ENCODE assay signal across 24 cellular contexts in genomic region chr1:165911609-165912281, GRCh38.
A peak's percentile ranks its signal among the peaks of the same experiment; 100 is the strongest.
DNase-seq lines count a peak whose midpoint lies in the region; ATAC-seq and TF ChIP-seq lines count a peak whose summit lies in the region.
"Had no signal": no experiment of that assay in that cellular context is flagged by ENCODE, and none has a peak within 500 bp of the region (broad histone marks: within the 10 kb centered on the region; RNA-seq: fewer than 3 reads in every experiment).

No MANE protein-coding gene starts in this region.

- H3K36me3 ChIP-seq in duodenal mucosa (ENCODE audit: control insufficient read depth in 1 of 2, insufficient read depth in 2 of 2, low read length in 2 of 2): peaks cover 3 to 17% of the 10 kb centered on the region in 2 donors
- peaks cover 9% of the 10 kb centered on the region for H3K36me3 ChIP-seq in lower lobe of right lung
- peaks cover 20 to 32% (median 30%) of the 10 kb centered on the region in 4 donors for H3K36me3 ChIP-seq in stomach
- H3K36me3 ChIP-seq: thoracic aorta had no signal

- H3K4me3 Mint-ChIP-seq in HFFc6: no peak overlapping the region
- H3K4me3 Mint-ChIP-seq: brain; CD4-positive, alpha-beta T cell; stimulated activated effector memory CD8-positive, alpha-beta T cell treated with anti-CD3 and anti-CD28 coated beads, Interleukin-12 subunit alpha, Interleukin-12 subunit beta, amount 100 ng/mL, for 72 hours had no signal

- H3K27me3 ChIP-seq in duodenal mucosa (ENCODE audit: control insufficient read depth in 1 of 2, insufficient read depth in 2 of 2, low read length in 2 of 2) (no peaks in the 10 kb centered on the region), lower lobe of right lung (ENCODE audit: low read depth) (no peaks in the 10 kb centered on the region), stomach (no peaks in the 10 kb centered on the region)
- H3K27me3 ChIP-seq: SJCRH30 had no signal

- H3K27ac Mint-ChIP-seq in HFFc6: 0 out of 2 replicates have a peak overlapping the region, but pooled peaks have one; percentile 2
- H3K27ac Mint-ChIP-seq: CD4-positive, alpha-beta T cell; stimulated activated effector memory CD8-positive, alpha-beta T cell treated with anti-CD3 and anti-CD28 coated beads, Interleukin-12 subunit alpha, Interleukin-12 subunit beta, amount 100 ng/mL, for 72 hours had no signal

- H3K9me3 ChIP-seq in duodenal mucosa (ENCODE audit: control insufficient read depth in 1 of 2, low read length in 2 of 2) (no peaks in the 10 kb centered on the region), lower lobe of right lung (no peaks in the 10 kb centered on the region), stomach (no peaks in the 10 kb centered on the region)
- H3K9me3 ChIP-seq: SJCRH30, thoracic aorta had no signal

- peaks cover 47 to 52% of the 10 kb centered on the region in 2 donors for H3K4me1 ChIP-seq in duodenal mucosa (ENCODE audit: control insufficient read depth in 1 of 2, insufficient read depth in 2 of 2, low read length in 2 of 2)
- H3K4me1 ChIP-seq in lower lobe of right lung: peaks cover 19% of the 10 kb centered on the region
- H3K4me1 ChIP-seq in stomach: peaks cover 36 to 63% (median 44%) of the 10 kb centered on the region in 4 donors
- H3K4me1 ChIP-seq: SJCRH30 had no signal

- no peaks in the 10 kb centered on the region for H3K9me3 Mint-ChIP-seq in HFFc6
- H3K9me3 Mint-ChIP-seq: brain; CD4-positive, alpha-beta T cell; stimulated activated effector memory CD8-positive, alpha-beta T cell treated with anti-CD3 and anti-CD28 coated beads, Interleukin-12 subunit alpha, Interleukin-12 subunit beta, amount 100 ng/mL, for 72 hours had no signal

- H3K9ac ChIP-seq in duodenal mucosa (ENCODE audit: low read depth in 1 of 2, low read length in 2 of 2): peak overlapping the region in 1 of 2 donors; percentile 20

- H3K4me3 ChIP-seq in duodenal mucosa (ENCODE audit: low read depth in 1 of 2, low read length in 2 of 2) (peak overlapping the region; percentile 45 to 53), lower lobe of right lung (no peak overlapping the region), stomach (no peak overlapping the region)
- H3K4me3 ChIP-seq: SJCRH30, thoracic aorta had no signal

- H3K4me1 Mint-ChIP-seq in HFFc6 (ENCODE audit: low read depth): peaks cover 31% of the 10 kb centered on the region

- H3K27ac ChIP-seq in duodenal mucosa (ENCODE audit: low read depth, low read length) (peak overlapping the region; percentile 44), lower lobe of right lung (peak overlapping the region; percentile 41), stomach (peak overlapping the region; percentile 72 to 79 (median 74))
- H3K27ac ChIP-seq: epithelial cell of prostate, SJCRH30, thoracic aorta had no signal

- TF ChIP-seq EP300 in stomach (IDR thresholded peaks at IDR 0.05): no peak

- peaks cover 26% of the 10 kb centered on the region for H3K36me3 Mint-ChIP-seq in HFFc6 (ENCODE audit: low read depth)

- TF ChIP-seq POLR2A in stomach (IDR thresholded peaks at IDR 0.05): no peak

- no peak for DNase-seq in HFFc6
- no peak for DNase-seq in lower lobe of right lung
- no peak for DNase-seq in stomach
- DNase-seq in NCI-H2107 treated with DMSO at 0.1 percent for 48 hours (lab: John Stamatoyannopoulos, UW; ENCODE audit: unreplicated experiment): no peak
- no peak for DNase-seq in HCEC 1CT
- DNase-seq in activated CD4-positive, alpha-beta T cell treated with anti-CD3 and anti-CD28 coated beads, Interleukin-2, amount 50 U/mL, for 48 hours: no peak
- no peak for DNase-seq in NAMALWA (ENCODE audit: low spot score)
- DNase-seq: activated CD4-positive, alpha-beta T cell treated with anti-CD3 and anti-CD28 coated beads, Interleukin-2, amount 50 U/mL, for 1 hour; activated CD8-positive, alpha-beta memory T cell treated with anti-CD3 and anti-CD28 coated beads, Interleukin-2, amount 50 U/mL, for 4 hours; activated effector memory CD4-positive, alpha-beta T cell treated with Interleukin-2 at 50 U/mL for 16 hours; CD4-positive, alpha-beta T cell; DMS153; NCI-H1694 treated with DMSO at 0.1 percent for 48 hours; NCI-H226; NCI-H82; occipital lobe; OCI-M1; retina; SJCRH30 had no signal

- intact Hi-C loops in lower lobe of right lung (cut with DNase I): loop anchor here (10.0 kb wide), 1 partner anchor 507 kb away; no protein-coding TSS in a partner anchor
- intact Hi-C loops in stomach (cut with DNase I; ENCODE audit: low total_unique reads): loop anchor here (5.0 to 10.0 kb wide), 3 partner anchors 187 to 517 kb away; no protein-coding TSS in a partner anchor

- H3K27me3 Mint-ChIP-seq in HFFc6 (ENCODE audit: insufficient read depth): peaks cover 7% of the 10 kb centered on the region
- H3K27me3 Mint-ChIP-seq: brain had no signal

- no peak for TF ChIP-seq CTCF in HFFc6 (IDR thresholded peaks at IDR 0.05)
- no peak for TF ChIP-seq CTCF in lower lobe of right lung (IDR thresholded peaks at IDR 0.05)
- no peak for TF ChIP-seq CTCF in stomach (IDR thresholded peaks at IDR 0.05)

- 51 to 77% (median 64%) methylated on average over 7 of the region's 7 CpGs for WGBS in stomach, 5 donors

- no peak for ATAC-seq in lower lobe of right lung
- ATAC-seq: stimulated activated effector memory CD8-positive, alpha-beta T cell treated with anti-CD3 and anti-CD28 coated beads, Interleukin-12 subunit alpha, Interleukin-12 subunit beta, amount 100 ng/mL, for 72 hours had no signal

Comparison
In these comparisons a context has a peak if more than half of its experiments do, and no peak if none do; other contexts are left out.
1. H3K4me3 ChIP-seq: peak in duodenal mucosa (2 of 2); none in lower lobe of right lung (single experiment) and stomach (0 of 4).
2. Peak in every context shown above with its lines, with median percentiles within 50 percentile points of each other: H3K27ac ChIP-seq.